In genomic region chr17:39668141-39668924, GRCh38 we compare ENCODE assay signal across 8 cellular contexts. TPM values are rescaled to one million over a fixed set of nuclear protein-coding genes. Genes with fewer than 3 reads are reported as not detected.
DNase-seq lines count a peak whose midpoint lies in the region; ATAC-seq and TF ChIP-seq lines count a peak whose summit lies in the region.

TSS of gene PNMT (plus strand) at chr17:39668453. CDS start at chr17:39668476, 23 bp downstream.

- H3K56ac ChIP-seq in mesendoderm (ENCODE audit: low read length) = peak within 1 kb of the TSS; percentile 76

- peaks cover 17% of the 10 kb centered on the region for H3K4me1 ChIP-seq in effector memory CD4-positive, alpha-beta T cell (ENCODE audit: control insufficient read depth, insufficient read depth, low read length, poor library complexity, severe bottlenecking)
- peaks cover 2% of the 10 kb centered on the region for H3K4me1 ChIP-seq in mesendoderm (ENCODE audit: control insufficient read depth, low read depth, low read length)

- H3K4me2 ChIP-seq in mesendoderm (ENCODE audit: low read length) = peak within 1 kb of the TSS; percentile 53

- H2BK15ac ChIP-seq in mesendoderm (replicated peaks; ENCODE audit: low read depth) = no peak within 1 kb of the TSS

- peaks cover 15% of the 10 kb centered on the region for H3K27me3 ChIP-seq in effector memory CD4-positive, alpha-beta T cell (replicated peaks; ENCODE audit: control insufficient read depth, insufficient read depth, low read length, poor library complexity, severe bottlenecking)
- peaks cover 2% of the 10 kb centered on the region for H3K27me3 ChIP-seq in mesendoderm (ENCODE audit: insufficient read depth, low read length, poor library complexity)

- no peaks in the 10 kb centered on the region for H3K79me2 ChIP-seq in mesendoderm (ENCODE audit: control insufficient read depth, insufficient read depth, low read length)

- ATAC-seq in HG02759 (IDR thresholded peaks at IDR 0.05; ENCODE audit: unreplicated experiment) = no peak

- no peak within 1 kb of the TSS for H3K18ac ChIP-seq in mesendoderm (ENCODE audit: low read length)

- H3K23ac ChIP-seq in mesendoderm (ENCODE audit: low read length) = no peak within 1 kb of the TSS

- H2AK5ac ChIP-seq in mesendoderm (ENCODE audit: low read length) = no peak within 1 kb of the TSS

- H3K4me3 ChIP-seq in GM12875 (ENCODE audit: low read depth, low read length) (peak within 1 kb of the TSS; percentile 28), mesendoderm (ENCODE audit: low read length) (no peak within 1 kb of the TSS)
- peak within 1 kb of the TSS; percentile 59 for H3K4me3 ChIP-seq in effector memory CD4-positive, alpha-beta T cell (ENCODE audit: insufficient read depth, low read depth, low read length, poor library complexity, severe bottlenecking)

- H4K8ac ChIP-seq in mesendoderm (ENCODE audit: low read depth, low read length) = no peak within 1 kb of the TSS

- no peak within 1 kb of the TSS for H2BK5ac ChIP-seq in mesendoderm (ENCODE audit: low read length)

- peak; percentile 80 for TF ChIP-seq CTCF in GM12875 (IDR thresholded peaks at IDR 0.05; ENCODE audit: borderline replicate concordance, insufficient read depth, low read depth, low read length)

- no peak within 1 kb of the TSS for H2BK120ac ChIP-seq in mesendoderm (ENCODE audit: low read depth, low read length)

- H3K4ac ChIP-seq in mesendoderm (ENCODE audit: low read depth, low read length) = no peak within 1 kb of the TSS

- H3K79me1 ChIP-seq in mesendoderm (ENCODE audit: low read length) = no peaks in the 10 kb centered on the region

- H3K9me3 ChIP-seq in effector memory CD4-positive, alpha-beta T cell (ENCODE audit: control insufficient read depth, low read length) = no peaks in the 10 kb centered on the region

- no peaks in the 10 kb centered on the region for H3K36me3 ChIP-seq in effector memory CD4-positive, alpha-beta T cell (ENCODE audit: control insufficient read depth, insufficient read depth, low read length)
- H3K36me3 ChIP-seq in mesendoderm (ENCODE audit: control insufficient read depth, insufficient read depth, low read length) = no peaks in the 10 kb centered on the region

- no peak within 1 kb of the TSS for H4K5ac ChIP-seq in mesendoderm (ENCODE audit: low read length)

- DNase-seq in NCI-H2171 (lab: John Stamatoyannopoulos, UW) = peak; percentile 79
- DNase-seq in activated CD8-positive, alpha-beta memory T cell treated with anti-CD3 and anti-CD28 coated beads for 48 hours (ENCODE audit: low read depth in 2 of 3, low spot score in 2 of 3) = peak in 2 of 3 experiments; percentile 16 to 52
- DNase-seq in effector memory CD4-positive, alpha-beta T cell = peak; percentile 16 to 44 (median 17)
- peak; percentile 80 for DNase-seq in mesendoderm
- peak; percentile 57 to 66 for DNase-seq in stimulated activated CD8-positive, alpha-beta memory T cell treated with anti-CD3 and anti-CD28 coated beads, Interleukin-2, amount 100 ng/mL, for 48 hours (ENCODE audit: low read depth in 2 of 2)
- DNase-seq in GOT3 (lab: John Stamatoyannopoulos, UW) = no peak

- H3K27ac ChIP-seq in effector memory CD4-positive, alpha-beta T cell (ENCODE audit: insufficient read depth, low read length, poor library complexity, severe bottlenecking) = no peak within 1 kb of the TSS
- no peak within 1 kb of the TSS for H3K27ac ChIP-seq in mesendoderm (ENCODE audit: low read depth, low read length)

- H3K9ac ChIP-seq in mesendoderm (ENCODE audit: low read length) = peak within 1 kb of the TSS; percentile 50

- no CpG with 5 or more reads among the region's 73 CpGs for WGBS in mesendoderm (ENCODE audit: extremely low coverage, insufficient coverage, low lambda C conversion rate)

RNA-seq across cellular contexts. Expression of gene PNMT, which starts in this region (rescaled TPM):
- polyA plus RNA-seq in mesendoderm (2013, experiment 1 of 2) = 0.81 TPM
- 0.63 TPM for polyA plus RNA-seq in mesendoderm (2013, experiment 2 of 2)
